In the genomic region with DNA sequence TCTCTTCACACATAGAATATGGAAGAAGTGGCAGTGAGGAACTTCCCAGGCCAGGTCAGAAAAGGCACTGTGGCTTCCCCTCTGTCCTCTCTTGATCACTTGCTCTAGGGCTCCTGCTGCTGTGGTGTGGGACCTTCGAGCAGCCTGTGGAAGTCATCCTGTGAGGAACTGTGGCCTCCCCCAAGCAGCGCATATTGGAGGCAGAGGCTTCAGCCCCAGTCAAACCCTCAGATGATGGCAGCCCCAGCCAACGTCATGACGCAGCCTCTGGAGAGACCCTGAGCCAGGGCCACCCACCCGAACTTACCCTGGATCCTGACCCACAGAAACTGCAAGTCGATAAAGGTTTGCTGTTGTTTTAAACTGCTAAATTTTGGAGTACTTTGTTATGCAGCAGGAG, we compare ENCODE assay signal across 11 cellular contexts.
"Had no signal": no experiment of that assay in that cellular context is flagged by ENCODE, and none has a peak within 500 bp of the region (broad histone marks: within the 10 kb centered on the region; RNA-seq: fewer than 3 reads in every experiment).

No MANE protein-coding gene starts in this region.

- H3K9me3 ChIP-seq: left ventricle myocardium inferior, psoas muscle had no signal

- DNase-seq: activated CD4-positive, alpha-beta T cell treated with anti-CD3 and anti-CD28 coated beads, Interleukin-2, amount 50 U/mL, for 48 hours; left ventricle myocardium inferior; psoas muscle; right cardiac atrium; stimulated activated naive CD4-positive, alpha-beta T cell treated with Interleukin-2 at 50 U/mL for 16 hours; SW 1271; T-helper 2 cell; WERI-Rb-1 had no signal

- H3K27ac ChIP-seq: hepatocyte, left ventricle myocardium inferior, neural progenitor cell, psoas muscle, WERI-Rb-1 had no signal

- H3K36me3 ChIP-seq: left ventricle myocardium inferior, neural progenitor cell, WERI-Rb-1 had no signal

- H3K27me3 ChIP-seq: hepatocyte, neural progenitor cell had no signal

- ATAC-seq: psoas muscle, right cardiac atrium had no signal

- H3K4me1 ChIP-seq: left ventricle myocardium inferior, neural progenitor cell, psoas muscle had no signal

- H3K4me3 ChIP-seq: hepatocyte, left ventricle myocardium inferior, neural progenitor cell, psoas muscle, smooth muscle cell had no signal
